In genomic region chr1:20183876-20184275, GRCh38 we compare ENCODE assay signal across 1 cellular context.
TF ChIP-seq lines count a peak whose summit lies in the region.

No MANE protein-coding gene starts in this region.

TF ChIP-seq in HepG2, 621 proteins besides CTCF, POLR2A, EP300 and RAD21:
- no peak for TF ChIP-seq ATF6 (CRISPR knock-in tag; conservative IDR thresholded peaks at IDR 0.05)
- TF ChIP-seq RXRA (CRISPR knock-in tag; IDR thresholded peaks at IDR 0.05) = peak; percentile 78; the same call in 1 of the 2 replicates
- TF ChIP-seq FOXA1 (IDR thresholded peaks at IDR 0.05) = no peak
- peak; percentile 49; the same call in 1 of the 2 replicates for TF ChIP-seq FOXA1 (CRISPR knock-in tag; IDR thresholded peaks at IDR 0.05)
- TF ChIP-seq ARID5B (CRISPR knock-in tag; IDR thresholded peaks at IDR 0.05) = 0 out of 2 replicates have a peak, but pooled peaks have one; percentile 7
- TF ChIP-seq CEBPB (IDR thresholded peaks at IDR 0.05; ENCODE audit: borderline replicate concordance, low read depth, low read length) = peak; percentile 45; the same call in 1 of the 2 replicates
